Comparison of ENCODE assay signal across 22 cellular contexts in genomic region chr12:131221946-131222249, GRCh38.
DNase-seq lines count a peak whose midpoint lies in the region; ATAC-seq, FAIRE-seq and TF ChIP-seq lines count a peak whose summit lies in the region.
"Had no signal": no experiment of that assay in that cellular context is flagged by ENCODE, and none has a peak within 500 bp of the region (broad histone marks: within the 10 kb centered on the region; RNA-seq: fewer than 3 reads in every experiment).

No MANE protein-coding gene starts in this region.

- POLR2A ChIA-PET in MCF 10A (lab: Yijun Ruan, JAX): no interaction called here

- no peaks in the 10 kb centered on the region for H3K27me3 Mint-ChIP-seq in MCF 10A (ENCODE audit: insufficient read depth, unreplicated experiment)

- intact Hi-C loops in MCF 10A (cut with micrococcal nuclease): no loop called here
- intact Hi-C loops in mammary epithelial cell (cut with micrococcal nuclease): no loop called here

- H3K27me3 ChIP-seq in mammary epithelial cell (ENCODE audit: insufficient read depth, low read length): no peaks in the 10 kb centered on the region
- no peaks in the 10 kb centered on the region for H3K27me3 ChIP-seq in Peyer's patch
- H3K27me3 ChIP-seq in small intestine (ENCODE audit: control insufficient read depth in 2 of 2, insufficient read depth in 2 of 2, low read length in 2 of 2): peaks cover 0 to 5% of the 10 kb centered on the region in 2 donors
- no peaks in the 10 kb centered on the region for H3K27me3 ChIP-seq in BE2C
- H3K27me3 ChIP-seq: foreskin keratinocyte, right lobe of liver had no signal

- dilution Hi-C loops in mammary epithelial cell (cut with HindIII; ENCODE audit: low sequenced_read_pairs): loop anchor here (10.0 kb wide), 1 partner anchor 213 kb away; no protein-coding TSS in a partner anchor

- no peaks in the 10 kb centered on the region for H3K79me2 ChIP-seq in mammary epithelial cell (ENCODE audit: insufficient read depth, low read length)

- no peak for FAIRE-seq in small intestine (lab: Jason Lieb, UNC)

- no peaks in the 10 kb centered on the region for H3K36me3 Mint-ChIP-seq in MCF 10A (ENCODE audit: insufficient read depth, unreplicated experiment)

- no TSS peak for BruUV-seq in MCF 10A (replicated peaks; lab: Mats Ljungman, UMichigan)
- BruUV-seq in mammary epithelial cell (replicated peaks; lab: Mats Ljungman, UMichigan): no TSS peak

- H3K4me3 ChIP-seq in mammary epithelial cell (replicated peaks in 1 of 3; ENCODE audit: insufficient read depth in 1 of 3, low read depth in 2 of 3, low read length in 3 of 3): no peak overlapping the region
- H3K4me3 ChIP-seq in Peyer's patch: peak overlapping the region in 2 of 4 donors; percentile 24 to 27
- peak overlapping the region; percentile 22 for H3K4me3 ChIP-seq in epithelial cell of proximal tubule (ENCODE audit: low read depth, low read length)
- H3K4me3 ChIP-seq in small intestine (ENCODE audit: low read depth in 1 of 2, low read length in 2 of 2): no peak overlapping the region
- no peak overlapping the region for H3K4me3 ChIP-seq in BE2C (ENCODE audit: low read depth, low read length)
- H3K4me3 ChIP-seq: right lobe of liver, SJSA1 had no signal

- H3K9ac ChIP-seq in mammary epithelial cell (ENCODE audit: insufficient read depth, low read length): no peak overlapping the region

- in situ Hi-C loops in mammary epithelial cell (cut with MboI; ENCODE audit: low sequenced_read_pairs in 2 of 2): no loop called here

- H3K27ac ChIP-seq in mammary epithelial cell (ENCODE audit: insufficient read depth, low read depth, low read length) (no peak overlapping the region), Peyer's patch (peak overlapping the region in 3 of 4 donors; percentile 15 to 68 (median 49)), small intestine (ENCODE audit: low read depth in 1 of 2, low read length in 1 of 2) (no peak overlapping the region)
- H3K27ac ChIP-seq: C4-2B, foreskin keratinocyte, right lobe of liver, SJSA1, VCaP had no signal

- TF ChIP-seq POLR2A in Peyer's patch (IDR thresholded peaks at IDR 0.05) (no peak), GM18505 (IDR thresholded peaks at IDR 0.05; ENCODE audit: borderline replicate concordance, extremely low read depth, insufficient read depth, insufficient read length) (no peak)

- 68% methylated on average over 2 of the region's 3 CpGs for WGBS in mammary epithelial cell (ENCODE audit: low coverage, missing lambda C conversion rate)
- WGBS in small intestine, 3 donors: 15 to 32% (median 17%) methylated on average over 3 of the region's 3 CpGs

- H2AFZ ChIP-seq in mammary epithelial cell (ENCODE audit: low read depth, low read length): no peak overlapping the region

- TF ChIP-seq CTCF in MCF 10A (IDR thresholded peaks at IDR 0.05; ENCODE audit: unreplicated experiment) (no peak), mammary epithelial cell (conservative IDR thresholded peaks at IDR 0.05 in 1 of 2, IDR thresholded peaks at IDR 0.05 in 1 of 2; ENCODE audit: extremely low read depth in 1 of 2, insufficient read depth in 1 of 2, low read depth in 1 of 2, low read length in 2 of 2) (no peak), Peyer's patch (IDR thresholded peaks at IDR 0.05) (no peak), epithelial cell of proximal tubule (conservative IDR thresholded peaks at IDR 0.05; ENCODE audit: low read depth, low read length) (no peak), BE2C (IDR thresholded peaks at IDR 0.05; ENCODE audit: low read depth, low read length) (no peak)

- H3K4me1 ChIP-seq in mammary epithelial cell (ENCODE audit: insufficient read depth, low read length) (no peaks in the 10 kb centered on the region), Peyer's patch (peaks cover 0 to 11% (median 0%) of the 10 kb centered on the region in 4 donors), small intestine (ENCODE audit: control insufficient read depth in 2 of 2, insufficient read depth in 1 of 2, low read depth in 1 of 2, low read length in 1 of 2) (peaks cover 0 to 2% of the 10 kb centered on the region in 2 donors), BE2C (peaks cover 32% of the 10 kb centered on the region)
- H3K4me1 ChIP-seq: foreskin keratinocyte, right lobe of liver, SJSA1 had no signal

- peak overlapping the region; percentile 5 for H3K27ac Mint-ChIP-seq in MCF 10A (ENCODE audit: low read depth, unreplicated experiment)
- H3K27ac Mint-ChIP-seq: activated CD4-positive, alpha-beta T cell treated with anti-CD3 and anti-CD28 coated beads, Interleukin-2, amount 10 ng/mL, durations not matched to agents 7 days and 5 days had no signal

- H3K4me2 ChIP-seq in mammary epithelial cell (ENCODE audit: insufficient read depth, low read depth, low read length): no peak overlapping the region

- CTCF ChIA-PET in MCF 10A (lab: Yijun Ruan, JAX): no interaction called here
- CTCF ChIA-PET in mammary epithelial cell (lab: Charles Lee; ENCODE audit: low non-redundant PET): no interaction called here

- no peaks in the 10 kb centered on the region for H4K20me1 ChIP-seq in mammary epithelial cell (ENCODE audit: insufficient read depth, low read length)

- H3K36me3 ChIP-seq in mammary epithelial cell (ENCODE audit: insufficient read depth, low read length) (no peaks in the 10 kb centered on the region), Peyer's patch (no peaks in the 10 kb centered on the region), small intestine (ENCODE audit: control insufficient read depth in 2 of 2, insufficient read depth in 2 of 2, low read length in 2 of 2) (no peaks in the 10 kb centered on the region), BE2C (no peaks in the 10 kb centered on the region)
- H3K36me3 ChIP-seq: right lobe of liver, SJSA1 had no signal

- H3K4me1 Mint-ChIP-seq in MCF 10A (ENCODE audit: insufficient read depth, unreplicated experiment): peaks cover 7% of the 10 kb centered on the region

- no peaks in the 10 kb centered on the region for H3K9me3 Mint-ChIP-seq in MCF 10A (ENCODE audit: unreplicated experiment)
- H3K9me3 Mint-ChIP-seq: activated CD4-positive, alpha-beta T cell treated with anti-CD3 and anti-CD28 coated beads, Interleukin-2, amount 10 ng/mL, durations not matched to agents 7 days and 5 days had no signal

- H3K4me3 Mint-ChIP-seq in MCF 10A (ENCODE audit: unreplicated experiment): no peak overlapping the region

- ATAC-seq in HG03196 (IDR thresholded peaks at IDR 0.05; ENCODE audit: unreplicated experiment) (no peak), GM18505 (IDR thresholded peaks at IDR 0.05; ENCODE audit: unreplicated experiment) (no peak)
- ATAC-seq: foreskin keratinocyte, left lobe of liver, right lobe of liver had no signal

- peaks cover 33% of the 10 kb centered on the region for H3K9me3 ChIP-seq in mammary epithelial cell (replicated peaks; ENCODE audit: insufficient read depth, low read length)
- no peaks in the 10 kb centered on the region for H3K9me3 ChIP-seq in Peyer's patch
- no peaks in the 10 kb centered on the region for H3K9me3 ChIP-seq in small intestine (ENCODE audit: control insufficient read depth, low read depth)
- H3K9me3 ChIP-seq in BE2C: no peaks in the 10 kb centered on the region
- H3K9me3 ChIP-seq: right lobe of liver, SJSA1 had no signal

- DNase-seq in MCF 10A (ENCODE audit: unreplicated experiment) (no peak), mammary epithelial cell (no peak), Peyer's patch (no peak), epithelial cell of proximal tubule (ENCODE audit: low read depth) (no peak), small intestine (peak; percentile 36), BE2C (no peak)
- DNase-seq: effector CD4-positive, alpha-beta T cell; foreskin keratinocyte; GOT3; mesendoderm; NCI-H146; NCI-H2171; NCI-H524; stimulated activated naive CD4-positive, alpha-beta T cell treated with Interleukin-2 at 50 U/mL for 16 hours had no signal

Comparison
In these comparisons a context has a peak if more than half of its experiments do, and no peak if none do; other contexts are left out.
1. H3K27ac ChIP-seq: peak in Peyer's patch (3 of 4); none in mammary epithelial cell (single experiment) and small intestine (0 of 2).